In the genomic region with DNA sequence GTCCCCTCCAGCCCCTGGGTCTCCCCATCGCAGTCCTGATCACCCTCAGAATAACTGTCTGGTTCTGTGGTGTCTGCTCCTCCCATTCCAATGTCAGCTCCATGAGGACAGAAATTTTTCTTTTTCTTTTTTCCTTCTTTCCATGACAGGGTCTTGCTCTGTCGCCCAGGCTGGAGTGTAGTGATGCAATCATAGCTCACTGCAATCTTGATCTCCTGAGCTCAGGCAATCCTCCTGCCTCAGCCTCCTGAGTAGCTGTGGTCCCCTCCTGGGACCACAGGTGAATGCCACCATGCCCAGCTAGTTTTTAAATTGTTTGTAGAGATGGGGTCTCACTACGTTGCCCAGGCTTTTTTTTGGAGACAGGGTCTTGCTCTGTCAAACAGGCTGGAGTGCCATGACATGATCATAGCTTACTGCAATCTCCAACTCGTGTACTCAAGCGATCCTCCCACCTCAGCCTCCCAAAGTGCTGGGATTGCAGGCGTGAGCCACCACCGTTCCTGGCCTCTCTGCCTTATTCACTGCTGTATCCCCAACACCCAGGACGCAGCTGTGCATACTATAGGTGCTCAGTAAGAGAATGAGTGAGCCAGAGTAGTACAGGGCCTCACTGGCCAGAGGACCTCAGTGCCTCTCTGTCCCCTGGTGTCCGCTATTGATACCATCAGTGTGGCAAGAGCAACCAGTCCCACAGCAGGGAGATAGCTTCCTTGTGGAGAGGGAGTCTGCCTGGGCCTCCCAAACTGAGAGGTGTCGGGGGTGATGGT, we compare ENCODE assay signal across 1 cellular context.
TF ChIP-seq lines count a peak whose summit lies in the region.

No MANE protein-coding gene starts in this region.

TF ChIP-seq in HEK293, 187 proteins besides CTCF, POLR2A, EP300 and RAD21:
- no peak for TF ChIP-seq ZNF792 (tag by site-specific recombination; IDR thresholded peaks at IDR 0.05)
- TF ChIP-seq ZBTB10 (tag by site-specific recombination; IDR thresholded peaks at IDR 0.05), result no peak
- TF ChIP-seq ZNF121 (tag by site-specific recombination; IDR thresholded peaks at IDR 0.05), result peak; percentile 97
- TF ChIP-seq MYNN (tag by site-specific recombination; IDR thresholded peaks at IDR 0.05; ENCODE audit: borderline replicate concordance), result no peak
- no peak for TF ChIP-seq SP2 (tag by site-specific recombination; IDR thresholded peaks at IDR 0.05)
- no peak for TF ChIP-seq ZNF221 (tag by site-specific recombination; IDR thresholded peaks at IDR 0.05; ENCODE audit: borderline replicate concordance)
- TF ChIP-seq, protein P1, sequence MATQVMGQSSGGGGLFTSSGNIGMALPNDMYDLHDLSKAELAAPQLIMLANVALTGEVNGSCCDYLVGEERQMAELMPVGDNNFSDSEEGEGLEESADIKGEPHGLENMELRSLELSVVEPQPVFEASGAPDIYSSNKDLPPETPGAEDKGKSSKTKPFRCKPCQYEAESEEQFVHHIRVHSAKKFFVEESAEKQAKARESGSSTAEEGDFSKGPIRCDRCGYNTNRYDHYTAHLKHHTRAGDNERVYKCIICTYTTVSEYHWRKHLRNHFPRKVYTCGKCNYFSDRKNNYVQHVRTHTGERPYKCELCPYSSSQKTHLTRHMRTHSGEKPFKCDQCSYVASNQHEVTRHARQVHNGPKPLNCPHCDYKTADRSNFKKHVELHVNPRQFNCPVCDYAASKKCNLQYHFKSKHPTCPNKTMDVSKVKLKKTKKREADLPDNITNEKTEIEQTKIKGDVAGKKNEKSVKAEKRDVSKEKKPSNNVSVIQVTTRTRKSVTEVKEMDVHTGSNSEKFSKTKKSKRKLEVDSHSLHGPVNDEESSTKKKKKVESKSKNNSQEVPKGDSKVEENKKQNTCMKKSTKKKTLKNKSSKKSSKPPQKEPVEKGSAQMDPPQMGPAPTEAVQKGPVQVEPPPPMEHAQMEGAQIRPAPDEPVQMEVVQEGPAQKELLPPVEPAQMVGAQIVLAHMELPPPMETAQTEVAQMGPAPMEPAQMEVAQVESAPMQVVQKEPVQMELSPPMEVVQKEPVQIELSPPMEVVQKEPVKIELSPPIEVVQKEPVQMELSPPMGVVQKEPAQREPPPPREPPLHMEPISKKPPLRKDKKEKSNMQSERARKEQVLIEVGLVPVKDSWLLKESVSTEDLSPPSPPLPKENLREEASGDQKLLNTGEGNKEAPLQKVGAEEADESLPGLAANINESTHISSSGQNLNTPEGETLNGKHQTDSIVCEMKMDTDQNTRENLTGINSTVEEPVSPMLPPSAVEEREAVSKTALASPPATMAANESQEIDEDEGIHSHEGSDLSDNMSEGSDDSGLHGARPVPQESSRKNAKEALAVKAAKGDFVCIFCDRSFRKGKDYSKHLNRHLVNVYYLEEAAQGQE (tag by site-specific recombination; IDR thresholded peaks at IDR 0.05), result no peak
- no peak for TF ChIP-seq ZNF19 (tag by site-specific recombination; IDR thresholded peaks at IDR 0.05; ENCODE audit: low read depth)
TF ChIP-seq in HEK293: peak in this region for 1.
